In the genomic region with DNA sequence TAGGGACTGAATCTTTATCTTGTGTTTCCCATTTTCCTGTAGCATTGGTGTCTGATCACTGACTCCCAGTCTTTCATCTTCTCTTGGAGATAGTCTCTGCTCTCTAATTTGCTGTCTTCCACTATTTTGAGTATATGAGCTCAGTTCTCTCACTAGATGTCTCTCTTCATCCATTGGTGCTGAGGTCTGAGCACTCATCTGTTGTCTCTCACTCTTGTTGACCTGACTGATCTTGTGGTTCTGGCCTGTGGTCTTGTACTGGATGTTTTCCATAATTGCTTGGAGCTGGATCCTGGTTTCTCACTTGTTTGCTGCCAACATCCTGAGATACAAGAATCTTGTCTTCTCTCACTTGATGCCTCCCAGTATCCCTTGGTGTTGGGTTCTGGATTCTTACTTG, we compare ENCODE assay signal across 1 cellular context.
A peak's percentile ranks its signal among the peaks of the same experiment; 100 is the strongest.
TF ChIP-seq lines count a peak whose summit lies in the region.

No MANE protein-coding gene starts in this region.

TF ChIP-seq in K562, 482 proteins besides CTCF, POLR2A, EP300 and RAD21:
- no peak for TF ChIP-seq FOXJ2 (tag; IDR thresholded peaks at IDR 0.05)
- TF ChIP-seq, protein P1, sequence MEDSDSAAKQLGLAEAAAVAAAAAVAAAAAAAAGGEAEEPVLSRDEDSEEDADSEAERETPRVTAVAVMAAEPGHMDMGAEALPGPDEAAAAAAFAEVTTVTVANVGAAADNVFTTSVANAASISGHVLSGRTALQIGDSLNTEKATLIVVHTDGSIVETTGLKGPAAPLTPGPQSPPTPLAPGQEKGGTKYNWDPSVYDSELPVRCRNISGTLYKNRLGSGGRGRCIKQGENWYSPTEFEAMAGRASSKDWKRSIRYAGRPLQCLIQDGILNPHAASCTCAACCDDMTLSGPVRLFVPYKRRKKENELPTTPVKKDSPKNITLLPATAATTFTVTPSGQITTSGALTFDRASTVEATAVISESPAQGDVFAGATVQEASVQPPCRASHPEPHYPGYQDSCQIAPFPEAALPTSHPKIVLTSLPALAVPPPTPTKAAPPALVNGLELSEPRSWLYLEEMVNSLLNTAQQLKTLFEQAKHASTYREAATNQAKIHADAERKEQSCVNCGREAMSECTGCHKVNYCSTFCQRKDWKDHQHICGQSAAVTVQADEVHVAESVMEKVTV (CRISPR knock-in tag; IDR thresholded peaks at IDR 0.05) = peak; percentile 52; the same call in 1 of the 2 replicates
